In the genomic region with DNA sequence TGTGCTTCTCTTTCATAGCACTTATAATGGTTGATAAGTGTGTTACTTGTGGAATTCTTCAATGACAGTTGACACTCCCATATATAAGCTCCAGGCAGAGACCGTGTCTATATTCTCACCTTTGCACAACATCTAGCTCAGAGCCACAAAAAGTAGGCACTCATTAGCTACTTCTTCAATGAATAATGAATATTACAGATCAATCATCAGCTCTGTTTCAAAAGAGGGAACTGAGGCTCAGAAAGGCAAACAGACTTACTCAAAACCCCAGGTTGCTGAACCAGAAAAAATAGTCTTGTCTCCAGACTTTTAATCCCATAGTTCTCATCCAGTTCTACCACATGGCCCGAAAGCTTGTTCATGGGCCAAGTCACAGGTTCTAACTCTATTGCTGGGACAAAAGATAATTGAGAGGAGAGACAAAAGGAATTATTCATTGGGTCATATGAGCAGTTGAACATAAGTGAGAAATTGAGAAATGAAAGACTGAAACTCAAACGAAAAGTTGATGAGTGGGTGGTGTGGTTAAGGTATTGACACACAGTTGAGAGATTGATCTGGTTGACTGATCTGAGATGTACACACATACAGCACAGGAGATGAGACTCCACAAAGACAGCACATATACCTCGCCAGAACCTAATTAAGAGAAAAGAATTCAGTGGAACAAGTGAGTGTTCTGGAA, we compare ENCODE assay signal across 12 cellular contexts.
DNase-seq lines count a peak whose midpoint lies in the region; ATAC-seq and TF ChIP-seq lines count a peak whose summit lies in the region.
"Had no signal": no experiment of that assay in that cellular context is flagged by ENCODE, and none has a peak within 500 bp of the region (broad histone marks: within the 10 kb centered on the region; RNA-seq: fewer than 3 reads in every experiment).

No MANE protein-coding gene starts in this region.

- H3K4me3 ChIP-seq in breast epithelium (no peak overlapping the region), body of pancreas (no peak overlapping the region)
- H3K4me3 ChIP-seq: prostate gland, SJCRH30 had no signal

- H3K9me3 ChIP-seq in breast epithelium (no peaks in the 10 kb centered on the region), body of pancreas (no peaks in the 10 kb centered on the region)
- H3K9me3 ChIP-seq: BE2C, prostate gland, SJCRH30 had no signal

- H3K27me3 Mint-ChIP-seq in MCF 10A (ENCODE audit: insufficient read depth, unreplicated experiment): no peaks in the 10 kb centered on the region
- H3K27me3 Mint-ChIP-seq in stimulated activated naive CD8-positive, alpha-beta T cell treated with anti-CD3 and anti-CD28 coated beads, Interleukin-15, amount 100 ng/mL, for 72 hours: peaks cover 31% of the 10 kb centered on the region

- POLR2A ChIA-PET in MCF 10A (lab: Yijun Ruan, JAX): no interaction called here

- WGBS in body of pancreas, 2 donors: 64 to 73% methylated on average over 4 of the region's 4 CpGs

- H3K4me1 ChIP-seq in breast epithelium (peaks cover 0 to 2% of the 10 kb centered on the region in 2 donors), body of pancreas (peaks cover 12% of the 10 kb centered on the region)
- H3K4me1 ChIP-seq: prostate gland, SJCRH30 had no signal

- H3K27me3 ChIP-seq in breast epithelium (no peaks in the 10 kb centered on the region), body of pancreas (no peaks in the 10 kb centered on the region)
- H3K27me3 ChIP-seq: BE2C, SJCRH30 had no signal

- no peaks in the 10 kb centered on the region for H3K36me3 Mint-ChIP-seq in MCF 10A (ENCODE audit: insufficient read depth, unreplicated experiment)

- peaks cover 11% of the 10 kb centered on the region for H3K4me1 Mint-ChIP-seq in MCF 10A (ENCODE audit: insufficient read depth, unreplicated experiment)
- H3K4me1 Mint-ChIP-seq in stimulated activated naive CD8-positive, alpha-beta T cell treated with anti-CD3 and anti-CD28 coated beads, Interleukin-15, amount 100 ng/mL, for 72 hours: peaks cover 10% of the 10 kb centered on the region

- TF ChIP-seq CTCF in breast epithelium (IDR thresholded peaks at IDR 0.05): no peak
- no peak for TF ChIP-seq CTCF in MCF 10A (IDR thresholded peaks at IDR 0.05; ENCODE audit: unreplicated experiment)
- TF ChIP-seq CTCF in body of pancreas (IDR thresholded peaks at IDR 0.05): no peak

- no peaks in the 10 kb centered on the region for H3K9me3 Mint-ChIP-seq in MCF 10A (ENCODE audit: unreplicated experiment)
- H3K9me3 Mint-ChIP-seq in stimulated activated naive CD8-positive, alpha-beta T cell treated with anti-CD3 and anti-CD28 coated beads, Interleukin-15, amount 100 ng/mL, for 72 hours: peaks cover 0 to 6% of the 10 kb centered on the region in 2 donors
- H3K9me3 Mint-ChIP-seq: activated T-cell treated with anti-CD3 and anti-CD28 coated beads, Interleukin-2, amount 50 U/mL, for 24 hours had no signal

- no peaks in the 10 kb centered on the region for H3K36me3 ChIP-seq in breast epithelium
- no peaks in the 10 kb centered on the region for H3K36me3 ChIP-seq in body of pancreas (replicated peaks in 1 of 2; ENCODE audit: insufficient read depth in 1 of 2, low read depth in 2 of 2)
- H3K36me3 ChIP-seq: BE2C, prostate gland, SJCRH30 had no signal

- H3K27ac ChIP-seq in breast epithelium (peak overlapping the region; percentile 48 to 77), body of pancreas (no peak overlapping the region)
- H3K27ac ChIP-seq: prostate gland, SJCRH30 had no signal

- BruUV-seq in MCF 10A (replicated peaks; lab: Mats Ljungman, UMichigan): no TSS peak

- no peak overlapping the region for H3K27ac Mint-ChIP-seq in MCF 10A (ENCODE audit: low read depth, unreplicated experiment)
- H3K27ac Mint-ChIP-seq in stimulated activated naive CD8-positive, alpha-beta T cell treated with anti-CD3 and anti-CD28 coated beads, Interleukin-15, amount 100 ng/mL, for 72 hours: no peak overlapping the region
- H3K27ac Mint-ChIP-seq: activated T-cell treated with anti-CD3 and anti-CD28 coated beads, Interleukin-2, amount 50 U/mL, for 24 hours had no signal

- intact Hi-C loops in breast epithelium (cut with DNase I; ENCODE audit: low total_unique reads): no loop called here
- intact Hi-C loops in MCF 10A (cut with micrococcal nuclease): no loop called here
- intact Hi-C loops in body of pancreas (cut with DNase I): no loop called here

- CTCF ChIA-PET in MCF 10A (lab: Yijun Ruan, JAX): interaction anchor here (0.9 kb wide), 1 partner anchor 24 kb away, joined by 6 read pairs; no protein-coding TSS in a partner anchor

- TF ChIP-seq POLR2A in breast epithelium (IDR thresholded peaks at IDR 0.05) (no peak), body of pancreas (IDR thresholded peaks at IDR 0.05) (no peak)

- H3K4me3 Mint-ChIP-seq in MCF 10A (ENCODE audit: unreplicated experiment): no peak overlapping the region
- H3K4me3 Mint-ChIP-seq in stimulated activated naive CD8-positive, alpha-beta T cell treated with anti-CD3 and anti-CD28 coated beads, Interleukin-15, amount 100 ng/mL, for 72 hours: no peak overlapping the region
- H3K4me3 Mint-ChIP-seq: activated T-cell treated with anti-CD3 and anti-CD28 coated beads, Interleukin-2, amount 50 U/mL, for 24 hours had no signal

- DNase-seq in breast epithelium (ENCODE audit: low spot score in 2 of 2) (peak in 1 of 2 donors; percentile 38), MCF 10A (ENCODE audit: unreplicated experiment) (no peak), AG20443 (ENCODE audit: low spot score) (no peak), body of pancreas (no peak), DMS79 treated with DMSO at 0.1 percent for 48 hours (lab: John Stamatoyannopoulos, UW) (no peak)
- peak in 1 of 2 donors; percentile 11 for DNase-seq in stimulated activated naive CD8-positive, alpha-beta T cell treated with anti-CD3 and anti-CD28 coated beads, Interleukin-15, amount 100 ng/mL, for 72 hours
- DNase-seq: activated T-cell treated with anti-CD3 and anti-CD28 coated beads, Interleukin-2, amount 50 U/mL, for 24 hours; BE2C; SJCRH30 had no signal

- peak; percentile 94 for ATAC-seq in GM21717 (IDR thresholded peaks at IDR 0.05; ENCODE audit: unreplicated experiment)
- ATAC-seq in HG03378 (IDR thresholded peaks at IDR 0.05; ENCODE audit: unreplicated experiment): peak; percentile 87
- ATAC-seq in stimulated activated naive CD8-positive, alpha-beta T cell treated with anti-CD3 and anti-CD28 coated beads, Interleukin-15, amount 100 ng/mL, for 72 hours: peak; percentile 96
- ATAC-seq in body of pancreas: no peak

Comparison
In these comparisons a context has a peak if more than half of its experiments do, and no peak if none do; other contexts are left out.
1. H3K27ac ChIP-seq: peak in breast epithelium (2 of 2); none in body of pancreas (0 of 4).